In the genomic region with DNA sequence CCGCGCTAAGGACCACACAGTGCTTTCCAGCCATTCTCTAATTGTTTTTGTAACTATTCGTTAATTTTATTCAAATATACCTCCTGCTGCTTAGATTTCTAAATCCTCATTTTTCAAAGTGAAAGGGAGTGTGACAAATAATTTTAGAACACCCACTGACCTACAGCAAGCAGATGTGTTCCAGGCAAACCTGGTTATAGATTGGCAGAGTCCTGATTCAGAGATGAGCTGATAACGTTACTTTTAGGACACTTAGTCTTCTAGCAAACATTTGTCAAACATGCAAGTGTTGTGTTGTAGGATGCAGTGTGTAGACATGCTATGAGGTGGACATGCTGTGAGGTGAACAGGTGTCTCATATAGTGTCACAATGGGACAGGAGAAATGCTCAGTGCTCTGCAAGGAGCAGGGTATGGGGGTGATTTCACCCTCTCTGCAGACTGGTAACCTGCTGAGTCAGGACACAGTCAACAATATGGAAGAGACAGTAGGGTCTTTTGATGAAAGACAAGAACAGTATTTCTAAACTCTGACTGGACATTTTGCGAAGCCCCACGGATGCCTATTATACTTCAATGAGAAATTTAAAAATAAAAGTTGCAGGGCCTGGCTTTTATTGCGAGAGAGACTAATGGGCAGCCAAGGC, we compare ENCODE assay signal across 1 cellular context.
TF ChIP-seq lines count a peak whose summit lies in the region.

No MANE protein-coding gene starts in this region.

TF ChIP-seq in IMR-90, 13 proteins besides CTCF, POLR2A, EP300 and RAD21 (continued from another document):
- TF ChIP-seq NFE2L2 (IDR thresholded peaks at IDR 0.05; ENCODE audit: low read depth, low read length) (no peak), RFX5 (IDR thresholded peaks at IDR 0.05; ENCODE audit: low read depth, low read length) (no peak), MAFK (IDR thresholded peaks at IDR 0.05; ENCODE audit: low read depth, low read length) (no peak), SMC3 (IDR thresholded peaks at IDR 0.05; ENCODE audit: low read depth, low read length) (no peak), MXI1 (IDR thresholded peaks at IDR 0.05; ENCODE audit: borderline replicate concordance, low read depth, low read length) (no peak), CEBPB (IDR thresholded peaks at IDR 0.05; ENCODE audit: low read depth, low read length) (no peak)
- TF ChIP-seq, protein P1, sequence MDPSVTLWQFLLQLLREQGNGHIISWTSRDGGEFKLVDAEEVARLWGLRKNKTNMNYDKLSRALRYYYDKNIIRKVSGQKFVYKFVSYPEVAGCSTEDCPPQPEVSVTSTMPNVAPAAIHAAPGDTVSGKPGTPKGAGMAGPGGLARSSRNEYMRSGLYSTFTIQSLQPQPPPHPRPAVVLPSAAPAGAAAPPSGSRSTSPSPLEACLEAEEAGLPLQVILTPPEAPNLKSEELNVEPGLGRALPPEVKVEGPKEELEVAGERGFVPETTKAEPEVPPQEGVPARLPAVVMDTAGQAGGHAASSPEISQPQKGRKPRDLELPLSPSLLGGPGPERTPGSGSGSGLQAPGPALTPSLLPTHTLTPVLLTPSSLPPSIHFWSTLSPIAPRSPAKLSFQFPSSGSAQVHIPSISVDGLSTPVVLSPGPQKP (IDR thresholded peaks at IDR 0.05; ENCODE audit: borderline replicate concordance, low read depth, low read length): no peak
- TF ChIP-seq, protein P2, sequence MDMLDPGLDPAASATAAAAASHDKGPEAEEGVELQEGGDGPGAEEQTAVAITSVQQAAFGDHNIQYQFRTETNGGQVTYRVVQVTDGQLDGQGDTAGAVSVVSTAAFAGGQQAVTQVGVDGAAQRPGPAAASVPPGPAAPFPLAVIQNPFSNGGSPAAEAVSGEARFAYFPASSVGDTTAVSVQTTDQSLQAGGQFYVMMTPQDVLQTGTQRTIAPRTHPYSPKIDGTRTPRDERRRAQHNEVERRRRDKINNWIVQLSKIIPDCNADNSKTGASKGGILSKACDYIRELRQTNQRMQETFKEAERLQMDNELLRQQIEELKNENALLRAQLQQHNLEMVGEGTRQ (IDR thresholded peaks at IDR 0.05; ENCODE audit: low read depth, low read length): no peak
